16 cellular contexts compared by ENCODE assay signal in the genomic region with DNA sequence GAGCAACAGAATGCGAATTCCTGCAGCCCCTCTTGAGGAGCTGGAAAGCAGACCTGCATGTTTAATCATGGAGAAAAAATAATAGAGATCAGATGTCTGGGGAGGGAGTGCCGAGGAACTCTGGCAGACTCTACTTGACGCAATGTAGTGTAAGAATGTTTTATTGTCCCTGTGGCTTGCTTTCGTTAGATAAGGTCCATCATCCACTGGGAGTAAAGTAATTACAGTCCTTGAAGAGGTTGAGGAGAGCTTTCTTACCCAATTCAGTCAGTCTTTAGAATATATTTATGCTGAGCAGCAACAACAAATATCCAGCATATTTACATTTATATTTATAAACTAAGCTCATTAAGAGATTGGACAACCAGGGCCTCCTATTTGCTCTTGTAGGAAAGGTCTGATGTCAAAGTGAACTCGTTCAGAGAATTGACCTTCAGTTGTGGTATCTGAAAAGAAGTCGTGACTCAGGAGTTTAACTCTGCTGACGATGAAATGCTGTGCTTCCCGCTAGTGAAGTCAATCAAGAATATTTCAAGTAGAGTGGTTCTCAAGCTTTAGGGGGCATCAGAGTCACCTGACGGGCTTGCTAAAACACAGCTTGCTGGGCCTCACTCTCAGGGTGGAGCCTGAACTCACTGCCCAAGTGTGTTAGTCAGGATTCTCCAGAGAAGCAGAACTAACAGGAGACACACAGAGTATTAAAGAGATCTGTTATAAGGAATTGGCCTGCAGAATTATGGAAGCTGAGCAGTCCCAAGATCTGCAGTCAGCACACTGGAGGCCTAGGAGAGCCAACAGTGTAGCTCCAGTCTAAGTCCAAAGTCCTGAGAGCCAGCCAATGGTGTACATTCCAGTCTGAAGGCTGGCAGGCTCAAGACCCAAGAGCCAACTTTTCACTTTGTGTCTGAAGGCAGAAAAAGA.
DNase-seq lines count a peak whose midpoint lies in the region; ATAC-seq, FAIRE-seq and TF ChIP-seq lines count a peak whose summit lies in the region.
"Had no signal": no experiment of that assay in that cellular context is flagged by ENCODE, and none has a peak within 500 bp of the region (broad histone marks: within the 10 kb centered on the region; RNA-seq: fewer than 3 reads in every experiment).

No MANE protein-coding gene starts in this region.

- TF ChIP-seq POLR2A in GM12892 (IDR thresholded peaks at IDR 0.05; ENCODE audit: low read depth, low read length), result no peak

- ATAC-seq in GM23338, result peak; percentile 66; the same call in 2 of the 3 replicates
- ATAC-seq: natural killer cell treated with Interleukin-12 subunit alpha and Interleukin-12 subunit beta and Interleukin-15 and Interleukin-18, amount 100 ng/mL, for 72 hours had no signal

- 34 to 70% (median 49%) methylated on average over 9 of the region's 9 CpGs for WGBS in small intestine, 3 donors

- peak; percentile 12 for DNase-seq in GM23338 (ENCODE audit: low spot score)
- DNase-seq in astrocyte of the cerebellum (ENCODE audit: low read depth), result peak; percentile 28
- DNase-seq in right atrium auricular region (ENCODE audit: low spot score), result peak; percentile 71
- DNase-seq in small intestine, result peak; percentile 19
- no peak for DNase-seq in SIG-M5 treated with dmso at 0.1 percent for 504 hours (lab: John Stamatoyannopoulos, UW; ENCODE audit: unreplicated experiment)
- no peak for DNase-seq in MV-4-11 (lab: John Stamatoyannopoulos, UW)
- DNase-seq in inferior parietal cortex (ENCODE audit: extremely low spot score), result no peak
- DNase-seq in GM12892 (ENCODE audit: insufficient read length), result no peak
- DNase-seq: activated B cell treated with CpG ODN at 0.5 μM for 24 hours; activated T-cell treated with anti-CD3 and anti-CD28 coated beads, Interleukin-2, amount 50 U/mL, for 1 hour; anterior cingulate cortex; DMS 273 treated with DMSO at 0.1 percent for 48 hours; NCI-H510A treated with DMSO at 0.1 percent for 48 hours; SIG-M5 had no signal

- H2AFZ ChIP-seq in GM23338, result peak overlapping the region; percentile 61; the same call in 1 of the 2 replicates

- no peaks in the 10 kb centered on the region for H3K27me3 Mint-ChIP-seq in GM23338 (ENCODE audit: insufficient read depth, low read depth, poor library complexity)

- no peaks in the 10 kb centered on the region for H3K79me2 ChIP-seq in GM23338 (replicated peaks; ENCODE audit: insufficient read depth)

- H3K36me3 ChIP-seq in GM23338 (ENCODE audit: insufficient read depth) (no peaks in the 10 kb centered on the region), right atrium auricular region (no peaks in the 10 kb centered on the region), small intestine (ENCODE audit: control insufficient read depth in 2 of 2, insufficient read depth in 2 of 2, low read length in 2 of 2) (no peaks in the 10 kb centered on the region)

- in situ Hi-C loops in astrocyte of the cerebellum (cut with HindIII; ENCODE audit: low sequenced_read_pairs), result no loop called here

- TF ChIP-seq CTCF in GM23338 (conservative IDR thresholded peaks at IDR 0.05; ENCODE audit: low read depth in 2 of 2) (no peak), astrocyte of the cerebellum (IDR thresholded peaks at IDR 0.05; ENCODE audit: low read depth, low read length, missing control alignments) (no peak), right atrium auricular region (IDR thresholded peaks at IDR 0.05) (no peak)

- H3K4me1 ChIP-seq in GM23338 (ENCODE audit: insufficient read depth) (peaks cover 35% of the 10 kb centered on the region), right atrium auricular region (peaks cover 0 to 7% of the 10 kb centered on the region in 2 donors), small intestine (ENCODE audit: control insufficient read depth in 2 of 2, insufficient read depth in 1 of 2, low read depth in 1 of 2, low read length in 1 of 2) (no peaks in the 10 kb centered on the region)

- no peaks in the 10 kb centered on the region for H4K20me1 ChIP-seq in GM23338 (replicated peaks; ENCODE audit: insufficient read depth)

- peak overlapping the region; percentile 61 for H3K4me2 ChIP-seq in GM23338

- H3K9me3 Mint-ChIP-seq in GM23338, result peaks cover 4% of the 10 kb centered on the region; the same call in 2 of the 3 replicates
- H3K9me3 Mint-ChIP-seq: natural killer cell treated with Interleukin-12 subunit alpha and Interleukin-12 subunit beta and Interleukin-15 and Interleukin-18, amount 100 ng/mL, for 72 hours had no signal

- H3K36me3 Mint-ChIP-seq in GM23338 (ENCODE audit: low read depth), result peaks cover 3% of the 10 kb centered on the region; the same call in 1 of the 3 replicates
- H3K36me3 Mint-ChIP-seq: natural killer cell treated with Interleukin-12 subunit alpha and Interleukin-12 subunit beta and Interleukin-15 and Interleukin-18, amount 100 ng/mL, for 72 hours had no signal

- peaks cover 38% of the 10 kb centered on the region for H3K4me1 Mint-ChIP-seq in GM23338
- H3K4me1 Mint-ChIP-seq: activated B cell treated with CpG ODN at 0.5 μM for 24 hours had no signal

- H3K27me3 ChIP-seq in GM23338 (ENCODE audit: insufficient read depth), result no peaks in the 10 kb centered on the region
- no peaks in the 10 kb centered on the region for H3K27me3 ChIP-seq in right atrium auricular region
- no peaks in the 10 kb centered on the region for H3K27me3 ChIP-seq in small intestine (ENCODE audit: control insufficient read depth in 2 of 2, insufficient read depth in 2 of 2, low read length in 2 of 2)

- no peak for FAIRE-seq in small intestine (lab: Jason Lieb, UNC)
- FAIRE-seq in GM12892 (lab: Jason Lieb, UNC), result no peak

- H3K4me3 ChIP-seq in GM23338 (peak overlapping the region; percentile 19; the same call in 1 of the 2 replicates), astrocyte of the cerebellum (ENCODE audit: low read depth, low read length) (no peak overlapping the region), right atrium auricular region (no peak overlapping the region), small intestine (ENCODE audit: low read depth in 1 of 2, low read length in 2 of 2) (no peak overlapping the region)

- H3K27ac ChIP-seq in GM23338 (ENCODE audit: low read depth) (peak overlapping the region; percentile 16; the same call in 1 of the 2 replicates), right atrium auricular region (peak overlapping the region; percentile 32 to 62), small intestine (ENCODE audit: low read depth in 1 of 2, low read length in 1 of 2) (no peak overlapping the region)

- H3K9me2 ChIP-seq in GM23338 (ENCODE audit: insufficient read depth), result no peaks in the 10 kb centered on the region

- H3F3A ChIP-seq in GM23338 (replicated peaks; ENCODE audit: low read depth), result no peaks in the 10 kb centered on the region

- peak overlapping the region; percentile 74 for H3K27ac Mint-ChIP-seq in GM23338
- H3K27ac Mint-ChIP-seq: activated B cell treated with CpG ODN at 0.5 μM for 24 hours; natural killer cell treated with Interleukin-12 subunit alpha and Interleukin-12 subunit beta and Interleukin-15 and Interleukin-18, amount 100 ng/mL, for 72 hours; stimulated activated naive CD8-positive, alpha-beta T cell treated with anti-CD3 and anti-CD28 coated beads, Interleukin-15, Interleukin-2, amounts not matched to agents 100 ng/mL and 50 ng/mL, for 24 hours had no signal

- H3K9me3 ChIP-seq in right atrium auricular region, result peaks cover 0 to 8% of the 10 kb centered on the region in 2 donors
- no peaks in the 10 kb centered on the region for H3K9me3 ChIP-seq in small intestine (ENCODE audit: control insufficient read depth, low read depth)

- peak overlapping the region; percentile 15; the same call in 1 of the 3 replicates for H3K4me3 Mint-ChIP-seq in GM23338
- H3K4me3 Mint-ChIP-seq: activated B cell treated with CpG ODN at 0.5 μM for 24 hours; natural killer cell treated with Interleukin-12 subunit alpha and Interleukin-12 subunit beta and Interleukin-15 and Interleukin-18, amount 100 ng/mL, for 72 hours; stimulated activated naive CD8-positive, alpha-beta T cell treated with anti-CD3 and anti-CD28 coated beads, Interleukin-15, Interleukin-2, amounts not matched to agents 100 ng/mL and 50 ng/mL, for 24 hours had no signal

TF ChIP-seq in GM23338, 12 proteins besides CTCF, POLR2A, EP300 and RAD21:
- no peak for TF ChIP-seq NANOG (IDR thresholded peaks at IDR 0.05; ENCODE audit: borderline replicate concordance)

Comparison
In these comparisons a context has a peak if more than half of its experiments do, and no peak if none do; other contexts are left out.
1. DNase-seq: peak in GM23338 (single experiment), astrocyte of the cerebellum (single experiment), right atrium auricular region (single experiment) and small intestine (single experiment); none in SIG-M5 treated with dmso at 0.1 percent for 504 hours (single experiment), MV-4-11 (single experiment), inferior parietal cortex (single experiment) and GM12892 (single experiment).
2. H3K27ac ChIP-seq: peak in GM23338 (single experiment) and right atrium auricular region (2 of 2); none in small intestine (0 of 2).